In genomic region chr5:1803192-1803591, GRCh38 we compare ENCODE assay signal across 18 cellular contexts. TPM values are rescaled to one million over a fixed set of nuclear protein-coding genes. Genes with fewer than 3 reads are reported as not detected.
DNase-seq lines count a peak whose midpoint lies in the region; ATAC-seq and TF ChIP-seq lines count a peak whose summit lies in the region.
"Had no signal": no experiment of that assay in that cellular context is flagged by ENCODE, and none has a peak within 500 bp of the region (broad histone marks: within the 10 kb centered on the region; RNA-seq: fewer than 3 reads in every experiment).

No MANE protein-coding gene starts in this region.

- peaks cover 38% of the 10 kb centered on the region for H3K4me1 Mint-ChIP-seq in activated CD4-positive, alpha-beta T cell treated with anti-CD3 and anti-CD28 coated beads for 36 hours
- H3K4me1 Mint-ChIP-seq in Calu3 (ENCODE audit: low read depth, unreplicated experiment) = peaks cover 20% of the 10 kb centered on the region
- peaks cover 54% of the 10 kb centered on the region for H3K4me1 Mint-ChIP-seq in activated T-helper 1 cell treated with anti-CD3 and anti-CD28 coated beads, Interleukin-12 subunit alpha, Interleukin-12 subunit beta, Interleukin-2, Interleukin-4 antibody, amounts not matched to agents 30 ng/mL and 10 ng/mL and 1 ng/mL, durations not matched to agents 14 hours and 24 hours and 36 hours (ENCODE audit: low read depth)
- peaks cover 50 to 62% of the 10 kb centered on the region in 2 donors for H3K4me1 Mint-ChIP-seq in natural killer cell treated with Interleukin-12 subunit alpha and Interleukin-12 subunit beta and Interleukin-15 and Interleukin-18, amount 100 ng/mL, for 72 hours (ENCODE audit: low read depth in 2 of 2)

- intact Hi-C loops in activated CD4-positive, alpha-beta T cell treated with anti-CD3 and anti-CD28 coated beads for 36 hours (cut with DNase I, micrococcal nuclease) = loop anchor here (1.0 to 5.0 kb wide), 2 partner anchors 28 to 1586 kb away; partner anchors contain the start of genes CCDC127 (in 1 of the 2) and SDHA (in 1 of the 2)
- intact Hi-C loops in Calu3 (cut with micrococcal nuclease; ENCODE audit: unreplicated experiment) = no loop called here
- intact Hi-C loops in activated T-helper 1 cell treated with anti-CD3 and anti-CD28 coated beads, Interleukin-12 subunit alpha, Interleukin-12 subunit beta, Interleukin-2, Interleukin-4 antibody, amounts not matched to agents 30 ng/mL and 10 ng/mL and 1 ng/mL, durations not matched to agents 14 hours and 24 hours and 36 hours (cut with micrococcal nuclease) = no loop called here

- BruUV-seq in Calu3 (replicated peaks; lab: Mats Ljungman, UMichigan) = no TSS peak

- no peak for ATAC-seq in activated CD4-positive, alpha-beta T cell treated with anti-CD3 and anti-CD28 coated beads for 36 hours
- ATAC-seq in natural killer cell treated with Interleukin-12 subunit alpha and Interleukin-12 subunit beta and Interleukin-15 and Interleukin-18, amount 100 ng/mL, for 72 hours = no peak
- no peak for ATAC-seq in HG02798 (IDR thresholded peaks at IDR 0.05; ENCODE audit: poor library complexity, unreplicated experiment)

- no peak for DNase-seq in activated CD4-positive, alpha-beta T cell treated with anti-CD3 and anti-CD28 coated beads for 36 hours
- DNase-seq in activated CD4-positive, alpha-beta T cell treated with anti-CD3 and anti-CD28 coated beads for 48 hours = no peak
- DNase-seq in Calu3 (no peak), brain microvascular endothelial cell (no peak), GM10266 (ENCODE audit: extremely low spot score) (no peak)
- no peak for DNase-seq in activated T-helper 1 cell treated with anti-CD3 and anti-CD28 coated beads, Interleukin-12 subunit alpha, Interleukin-12 subunit beta, Interleukin-2, Interleukin-4 antibody, amounts not matched to agents 30 ng/mL and 10 ng/mL and 1 ng/mL, durations not matched to agents 14 hours and 24 hours and 36 hours (ENCODE audit: low spot score)
- DNase-seq in natural killer cell treated with Interleukin-12 subunit alpha and Interleukin-12 subunit beta and Interleukin-15 and Interleukin-18, amount 100 ng/mL, for 72 hours (ENCODE audit: low spot score) = no peak
- DNase-seq: activated CD8-positive, alpha-beta memory T cell treated with anti-CD3 and anti-CD28 coated beads, Interleukin-2, amount 50 U/mL, for 48 hours; C1 segment of cervical spinal cord; MG63; NCI-H1930; NCI-H524 treated with DMSO at 0.1 percent for 48 hours; occipital lobe; stimulated activated CD4-positive, alpha-beta T cell treated with anti-CD3 and anti-CD28 coated beads, Interleukin-2, amount 100 ng/mL, for 48 hours; thyroid gland had no signal

- H3K4me3 ChIP-seq in brain microvascular endothelial cell (ENCODE audit: low read depth, low read length) = no peak overlapping the region
- H3K4me3 ChIP-seq: coronary artery, SK-N-MC, thyroid gland had no signal

- CTCF ChIA-PET in activated CD4-positive, alpha-beta T cell treated with anti-CD3 and anti-CD28 coated beads for 36 hours (lab: Charles Lee) = interaction anchor here (2.1 kb wide), 1 partner anchor 10 kb away, joined by 10 read pairs; no protein-coding TSS in a partner anchor
- CTCF ChIA-PET in Calu3 (lab: Charles Lee) = no interaction called here

- peaks cover 64% of the 10 kb centered on the region for H3K36me3 Mint-ChIP-seq in activated CD4-positive, alpha-beta T cell treated with anti-CD3 and anti-CD28 coated beads for 36 hours (ENCODE audit: low read depth)
- peaks cover 67% of the 10 kb centered on the region for H3K36me3 Mint-ChIP-seq in Calu3 (ENCODE audit: insufficient read depth, unreplicated experiment)
- H3K36me3 Mint-ChIP-seq in activated T-helper 1 cell treated with anti-CD3 and anti-CD28 coated beads, Interleukin-12 subunit alpha, Interleukin-12 subunit beta, Interleukin-2, Interleukin-4 antibody, amounts not matched to agents 30 ng/mL and 10 ng/mL and 1 ng/mL, durations not matched to agents 14 hours and 24 hours and 36 hours (ENCODE audit: low read depth) = peaks cover 57% of the 10 kb centered on the region
- peaks cover 33% of the 10 kb centered on the region for H3K36me3 Mint-ChIP-seq in natural killer cell treated with Interleukin-12 subunit alpha and Interleukin-12 subunit beta and Interleukin-15 and Interleukin-18, amount 100 ng/mL, for 72 hours

- H3K27me3 ChIP-seq in brain microvascular endothelial cell (replicated peaks) = no peaks in the 10 kb centered on the region
- H3K27me3 ChIP-seq: MG63, thyroid gland had no signal

- TF ChIP-seq CTCF in Calu3 (IDR thresholded peaks at IDR 0.05; ENCODE audit: unreplicated experiment) = no peak
- no peak for TF ChIP-seq CTCF in brain microvascular endothelial cell (IDR thresholded peaks at IDR 0.05; ENCODE audit: low read depth, low read length, missing control alignments)
- no peak for TF ChIP-seq CTCF in GM10266 (IDR thresholded peaks at IDR 0.05; ENCODE audit: control insufficient read depth, insufficient read depth, low read depth, missing control alignments)

- H3K27ac ChIP-seq in brain microvascular endothelial cell = no peak overlapping the region
- H3K27ac ChIP-seq: coronary artery, SK-N-MC, thyroid gland had no signal

- peak overlapping the region; percentile 24 for H3K4me3 Mint-ChIP-seq in activated CD4-positive, alpha-beta T cell treated with anti-CD3 and anti-CD28 coated beads for 36 hours
- H3K4me3 Mint-ChIP-seq in Calu3 (ENCODE audit: low read depth, unreplicated experiment) = peak overlapping the region; percentile 95
- H3K4me3 Mint-ChIP-seq in activated T-helper 1 cell treated with anti-CD3 and anti-CD28 coated beads, Interleukin-12 subunit alpha, Interleukin-12 subunit beta, Interleukin-2, Interleukin-4 antibody, amounts not matched to agents 30 ng/mL and 10 ng/mL and 1 ng/mL, durations not matched to agents 14 hours and 24 hours and 36 hours = peak overlapping the region; percentile 58
- peak overlapping the region; percentile 99 for H3K4me3 Mint-ChIP-seq in natural killer cell treated with Interleukin-12 subunit alpha and Interleukin-12 subunit beta and Interleukin-15 and Interleukin-18, amount 100 ng/mL, for 72 hours

- H3K27ac Mint-ChIP-seq in activated CD4-positive, alpha-beta T cell treated with anti-CD3 and anti-CD28 coated beads for 36 hours = no peak overlapping the region
- peak overlapping the region; percentile 27 for H3K27ac Mint-ChIP-seq in Calu3 (ENCODE audit: unreplicated experiment)
- peak overlapping the region; percentile 9 for H3K27ac Mint-ChIP-seq in activated T-helper 1 cell treated with anti-CD3 and anti-CD28 coated beads, Interleukin-12 subunit alpha, Interleukin-12 subunit beta, Interleukin-2, Interleukin-4 antibody, amounts not matched to agents 30 ng/mL and 10 ng/mL and 1 ng/mL, durations not matched to agents 14 hours and 24 hours and 36 hours
- peak overlapping the region; percentile 83 to 95 for H3K27ac Mint-ChIP-seq in natural killer cell treated with Interleukin-12 subunit alpha and Interleukin-12 subunit beta and Interleukin-15 and Interleukin-18, amount 100 ng/mL, for 72 hours

- in situ Hi-C loops in brain microvascular endothelial cell (cut with HindIII; ENCODE audit: low pct_ligation_motif_present, low sequenced_read_pairs) = no loop called here

- H3K9me3 Mint-ChIP-seq in activated CD4-positive, alpha-beta T cell treated with anti-CD3 and anti-CD28 coated beads for 36 hours (ENCODE audit: low read depth) = no peaks in the 10 kb centered on the region
- no peaks in the 10 kb centered on the region for H3K9me3 Mint-ChIP-seq in Calu3 (ENCODE audit: low read depth, unreplicated experiment)
- H3K9me3 Mint-ChIP-seq in activated T-helper 1 cell treated with anti-CD3 and anti-CD28 coated beads, Interleukin-12 subunit alpha, Interleukin-12 subunit beta, Interleukin-2, Interleukin-4 antibody, amounts not matched to agents 30 ng/mL and 10 ng/mL and 1 ng/mL, durations not matched to agents 14 hours and 24 hours and 36 hours = no peaks in the 10 kb centered on the region
- no peaks in the 10 kb centered on the region for H3K9me3 Mint-ChIP-seq in natural killer cell treated with Interleukin-12 subunit alpha and Interleukin-12 subunit beta and Interleukin-15 and Interleukin-18, amount 100 ng/mL, for 72 hours

- POLR2A ChIA-PET in activated CD4-positive, alpha-beta T cell treated with anti-CD3 and anti-CD28 coated beads for 36 hours (lab: Charles Lee) = no interaction called here

- H3K36me3 ChIP-seq in brain microvascular endothelial cell (replicated peaks) = peaks cover 53% of the 10 kb centered on the region

- no peaks in the 10 kb centered on the region for H3K27me3 Mint-ChIP-seq in activated CD4-positive, alpha-beta T cell treated with anti-CD3 and anti-CD28 coated beads for 36 hours
- H3K27me3 Mint-ChIP-seq in Calu3 (ENCODE audit: unreplicated experiment) = no peaks in the 10 kb centered on the region
- H3K27me3 Mint-ChIP-seq in activated T-helper 1 cell treated with anti-CD3 and anti-CD28 coated beads, Interleukin-12 subunit alpha, Interleukin-12 subunit beta, Interleukin-2, Interleukin-4 antibody, amounts not matched to agents 30 ng/mL and 10 ng/mL and 1 ng/mL, durations not matched to agents 14 hours and 24 hours and 36 hours (ENCODE audit: insufficient read depth) = no peaks in the 10 kb centered on the region
- H3K27me3 Mint-ChIP-seq in natural killer cell treated with Interleukin-12 subunit alpha and Interleukin-12 subunit beta and Interleukin-15 and Interleukin-18, amount 100 ng/mL, for 72 hours = no peaks in the 10 kb centered on the region

RNA-seq across cellular contexts. Expression of gene NDUFS6, which starts 2.0 kb away (rescaled TPM):
- total RNA-seq in activated CD4-positive, alpha-beta T cell treated with anti-CD3 and anti-CD28 coated beads for 36 hours = 10 to 100 TPM; 18.8 to 37.1 TPM
- 42.5 and 44.7 TPM in 2 replicates for total RNA-seq in Calu3 (2022)
- total RNA-seq in activated T-helper 1 cell treated with anti-CD3 and anti-CD28 coated beads, Interleukin-12 subunit alpha, Interleukin-12 subunit beta, Interleukin-2, Interleukin-4 antibody, amounts not matched to agents 30 ng/mL and 10 ng/mL and 1 ng/mL, durations not matched to agents 14 hours and 24 hours and 36 hours = 40.3 and 41.5 TPM in 2 replicates
- total RNA-seq in natural killer cell treated with Interleukin-12 subunit alpha and Interleukin-12 subunit beta and Interleukin-15 and Interleukin-18, amount 100 ng/mL, for 72 hours = 10 to 100 TPM; 25.3 to 35.5 TPM

RNA-seq across cellular contexts. Expression of gene MRPL36, which starts 3.6 kb away (rescaled TPM):
- total RNA-seq in activated CD4-positive, alpha-beta T cell treated with anti-CD3 and anti-CD28 coated beads for 36 hours = 10 to 100 TPM; 51.4 to 64.9 TPM
- 45.8 and 55.5 TPM in 2 replicates for total RNA-seq in Calu3 (2022)
- total RNA-seq in activated T-helper 1 cell treated with anti-CD3 and anti-CD28 coated beads, Interleukin-12 subunit alpha, Interleukin-12 subunit beta, Interleukin-2, Interleukin-4 antibody, amounts not matched to agents 30 ng/mL and 10 ng/mL and 1 ng/mL, durations not matched to agents 14 hours and 24 hours and 36 hours = 109 and 118 TPM in 2 replicates
- total RNA-seq in natural killer cell treated with Interleukin-12 subunit alpha and Interleukin-12 subunit beta and Interleukin-15 and Interleukin-18, amount 100 ng/mL, for 72 hours = 10 to 100 TPM; 45.3 to 62.7 TPM

Comparison
In these comparisons a context has a peak if more than half of its experiments do, and no peak if none do; other contexts are left out.
1. H3K4me3 Mint-ChIP-seq: peak in every context shown above with its lines; median percentile 99 in natural killer cell treated with Interleukin-12 subunit alpha and Interleukin-12 subunit beta and Interleukin-15 and Interleukin-18, amount 100 ng/mL, for 72 hours; 95 in Calu3; 58 in activated T-helper 1 cell treated with anti-CD3 and anti-CD28 coated beads, Interleukin-12 subunit alpha, Interleukin-12 subunit beta, Interleukin-2, Interleukin-4 antibody, amounts not matched to agents 30 ng/mL and 10 ng/mL and 1 ng/mL, durations not matched to agents 14 hours and 24 hours and 36 hours; 24 in activated CD4-positive, alpha-beta T cell treated with anti-CD3 and anti-CD28 coated beads for 36 hours.
2. intact Hi-C loops: an anchor here in activated CD4-positive, alpha-beta T cell treated with anti-CD3 and anti-CD28 coated beads for 36 hours (1.0 to 5.0 kb wide); none called in Calu3 and activated T-helper 1 cell treated with anti-CD3 and anti-CD28 coated beads, Interleukin-12 subunit alpha, Interleukin-12 subunit beta, Interleukin-2, Interleukin-4 antibody, amounts not matched to agents 30 ng/mL and 10 ng/mL and 1 ng/mL, durations not matched to agents 14 hours and 24 hours and 36 hours.